ENCODE assay signal across 16 cellular contexts in the genomic region with DNA sequence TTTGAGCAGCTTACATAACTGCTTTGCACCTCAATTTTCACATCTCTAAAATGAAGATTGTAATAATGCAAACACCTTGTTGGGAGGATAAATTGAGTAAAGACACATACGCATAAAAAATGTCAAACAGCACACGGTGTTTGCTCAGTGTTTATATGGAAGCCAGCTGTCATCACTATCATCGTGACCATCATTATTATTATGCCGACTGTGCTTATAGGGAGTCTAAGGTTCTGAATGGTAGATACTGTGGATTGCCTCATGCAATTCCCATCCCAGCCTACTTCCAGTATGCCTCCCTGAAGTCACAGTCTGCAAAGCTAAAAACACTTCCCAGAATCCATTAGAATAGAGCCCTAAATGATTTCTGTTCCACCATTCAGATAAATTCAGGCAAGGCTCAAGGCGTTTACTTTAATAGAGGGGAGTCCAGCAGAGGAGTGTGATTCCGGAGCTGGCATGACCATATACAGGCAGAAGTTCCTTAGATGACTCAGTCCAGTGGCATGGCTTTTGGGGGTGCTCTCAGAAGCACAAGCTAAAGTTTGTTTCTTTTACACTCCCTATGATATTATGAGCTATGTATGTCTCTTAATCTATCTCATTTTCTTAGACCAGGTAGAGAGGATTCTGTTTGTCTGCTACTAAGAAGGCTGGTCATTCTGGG.
DNase-seq lines count a peak whose midpoint lies in the region; TF ChIP-seq lines count a peak whose summit lies in the region.
"Had no signal": no experiment of that assay in that cellular context is flagged by ENCODE, and none has a peak within 500 bp of the region (broad histone marks: within the 10 kb centered on the region; RNA-seq: fewer than 3 reads in every experiment).

No MANE protein-coding gene starts in this region.

- H3K36me3 Mint-ChIP-seq in activated CD4-positive, alpha-beta memory T cell treated with anti-CD3 and anti-CD28 coated beads, Interleukin-2, amount 10 ng/mL, durations not matched to agents 7 days and 5 days (ENCODE audit: low read depth) = no peaks in the 10 kb centered on the region
- H3K36me3 Mint-ChIP-seq: activated naive CD8-positive, alpha-beta T cell treated with anti-CD3 and anti-CD28 coated beads, Interleukin-2, amount 10 ng/mL, durations not matched to agents 7 days and 5 days had no signal

- 0 out of 2 replicates have a peak overlapping the region, but pooled peaks have one; percentile 23 for H3K4me3 ChIP-seq in WI38 (ENCODE audit: low read depth, low read length)
- H3K4me3 ChIP-seq in fibroblast of villous mesenchyme (ENCODE audit: low read depth, low read length) = no peak overlapping the region
- H3K4me3 ChIP-seq: A549, Peyer's patch, tibial artery had no signal

- H3K4me3 Mint-ChIP-seq in activated CD4-positive, alpha-beta memory T cell treated with anti-CD3 and anti-CD28 coated beads, Interleukin-2, amount 10 ng/mL, durations not matched to agents 7 days and 5 days = no peak overlapping the region
- H3K4me3 Mint-ChIP-seq: activated naive CD8-positive, alpha-beta T cell treated with anti-CD3 and anti-CD28 coated beads, Interleukin-2, amount 10 ng/mL, durations not matched to agents 7 days and 5 days; effector memory CD8-positive, alpha-beta T cell had no signal

- no peak overlapping the region for H3K27ac Mint-ChIP-seq in activated CD4-positive, alpha-beta memory T cell treated with anti-CD3 and anti-CD28 coated beads, Interleukin-2, amount 10 ng/mL, durations not matched to agents 7 days and 5 days
- H3K27ac Mint-ChIP-seq: activated naive CD8-positive, alpha-beta T cell treated with anti-CD3 and anti-CD28 coated beads, Interleukin-2, amount 10 ng/mL, durations not matched to agents 7 days and 5 days; effector memory CD8-positive, alpha-beta T cell had no signal

- no peaks in the 10 kb centered on the region for H3K4me1 Mint-ChIP-seq in activated CD4-positive, alpha-beta memory T cell treated with anti-CD3 and anti-CD28 coated beads, Interleukin-2, amount 10 ng/mL, durations not matched to agents 7 days and 5 days
- H3K4me1 Mint-ChIP-seq: activated naive CD8-positive, alpha-beta T cell treated with anti-CD3 and anti-CD28 coated beads, Interleukin-2, amount 10 ng/mL, durations not matched to agents 7 days and 5 days had no signal

- CTCF ChIA-PET in activated CD4-positive, alpha-beta memory T cell treated with anti-CD3 and anti-CD28 coated beads, Interleukin-2, amount 10 ng/mL, durations not matched to agents 7 days and 5 days (lab: Charles Lee) = no interaction called here

- POLR2A ChIA-PET in activated CD4-positive, alpha-beta memory T cell treated with anti-CD3 and anti-CD28 coated beads, Interleukin-2, amount 10 ng/mL, durations not matched to agents 7 days and 5 days (lab: Charles Lee) = no interaction called here

- H3K9me3 Mint-ChIP-seq in activated CD4-positive, alpha-beta memory T cell treated with anti-CD3 and anti-CD28 coated beads, Interleukin-2, amount 10 ng/mL, durations not matched to agents 7 days and 5 days = no peaks in the 10 kb centered on the region
- H3K9me3 Mint-ChIP-seq: activated naive CD8-positive, alpha-beta T cell treated with anti-CD3 and anti-CD28 coated beads, Interleukin-2, amount 10 ng/mL, durations not matched to agents 7 days and 5 days; effector memory CD8-positive, alpha-beta T cell had no signal

- no peak for TF ChIP-seq CTCF in WI38 (IDR thresholded peaks at IDR 0.05; ENCODE audit: low read depth, low read length)
- no peak for TF ChIP-seq CTCF in fibroblast of villous mesenchyme (IDR thresholded peaks at IDR 0.05; ENCODE audit: insufficient read depth, low read depth, low read length)

- no peaks in the 10 kb centered on the region for H3K27me3 Mint-ChIP-seq in activated CD4-positive, alpha-beta memory T cell treated with anti-CD3 and anti-CD28 coated beads, Interleukin-2, amount 10 ng/mL, durations not matched to agents 7 days and 5 days

- DNase-seq in NCI-H1694 treated with DMSO at 0.1 percent for 48 hours (lab: John Stamatoyannopoulos, UW) (peak; percentile 4), NCI-H1694 (lab: John Stamatoyannopoulos, UW) (no peak), fibroblast of villous mesenchyme (ENCODE audit: low read depth) (peak; percentile 35), DMS79 (lab: John Stamatoyannopoulos, UW) (no peak), NCI-H526 (lab: John Stamatoyannopoulos, UW) (no peak)
- DNase-seq in activated CD4-positive, alpha-beta memory T cell treated with anti-CD3 and anti-CD28 coated beads, Interleukin-2, amount 10 ng/mL, durations not matched to agents 7 days and 5 days = no peak
- DNase-seq in central memory CD4-positive, alpha-beta T cell = no peak
- DNase-seq: activated naive CD8-positive, alpha-beta T cell treated with anti-CD3 and anti-CD28 coated beads, Interleukin-2, amount 10 ng/mL, durations not matched to agents 7 days and 5 days; DMS153; effector memory CD8-positive, alpha-beta T cell; hippocampal formation; NCI-H446; Peyer's patch; tibial artery had no signal

Comparison
In these comparisons a context has a peak if more than half of its experiments do, and no peak if none do; other contexts are left out.
1. DNase-seq: peak in NCI-H1694 treated with DMSO at 0.1 percent for 48 hours (single experiment) and fibroblast of villous mesenchyme (single experiment); none in NCI-H1694 (single experiment), DMS79 (single experiment), NCI-H526 (0 of 2), activated CD4-positive, alpha-beta memory T cell treated with anti-CD3 and anti-CD28 coated beads, Interleukin-2, amount 10 ng/mL, durations not matched to agents 7 days and 5 days (single experiment) and central memory CD4-positive, alpha-beta T cell (single experiment).